In the genomic region with DNA sequence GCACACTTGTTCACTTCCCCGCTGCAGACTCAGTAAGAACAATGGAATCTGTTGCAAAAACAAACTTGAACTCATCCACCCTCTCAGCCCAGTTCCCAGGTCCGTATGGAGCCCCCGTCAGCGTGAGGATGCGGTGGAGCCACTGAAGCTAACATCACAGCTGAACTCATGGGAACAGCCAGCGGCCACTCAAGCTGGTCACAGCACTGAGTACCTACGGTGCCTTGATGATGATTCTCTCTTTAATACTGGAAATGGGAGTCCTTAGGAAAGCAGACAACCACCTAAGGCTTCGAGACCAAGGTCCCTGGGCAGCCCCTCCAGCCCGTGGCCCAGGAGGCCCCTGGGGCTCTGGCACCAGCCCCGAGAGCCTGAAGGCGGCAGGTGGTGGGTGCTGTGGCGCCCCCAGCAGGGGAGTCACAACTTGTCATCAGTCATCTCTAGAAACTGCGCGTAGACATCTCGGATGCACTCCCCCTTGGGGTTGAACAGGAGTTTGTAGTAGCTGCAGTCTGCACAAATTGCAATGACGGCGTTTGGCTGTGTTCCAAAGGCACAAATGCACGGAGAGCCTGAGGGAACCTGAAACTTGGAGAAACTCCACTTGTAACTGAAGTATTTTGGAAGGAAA, we compare ENCODE assay signal across 1 cellular context.
TF ChIP-seq lines count a peak whose summit lies in the region.

No MANE protein-coding gene starts in this region.

TF ChIP-seq in SK-N-SH treated with all-trans-retinoic acid at 6 μM for 48 hours, 23 proteins besides CTCF, POLR2A, EP300 and RAD21 (continued from another document):
- TF ChIP-seq, protein P1, sequence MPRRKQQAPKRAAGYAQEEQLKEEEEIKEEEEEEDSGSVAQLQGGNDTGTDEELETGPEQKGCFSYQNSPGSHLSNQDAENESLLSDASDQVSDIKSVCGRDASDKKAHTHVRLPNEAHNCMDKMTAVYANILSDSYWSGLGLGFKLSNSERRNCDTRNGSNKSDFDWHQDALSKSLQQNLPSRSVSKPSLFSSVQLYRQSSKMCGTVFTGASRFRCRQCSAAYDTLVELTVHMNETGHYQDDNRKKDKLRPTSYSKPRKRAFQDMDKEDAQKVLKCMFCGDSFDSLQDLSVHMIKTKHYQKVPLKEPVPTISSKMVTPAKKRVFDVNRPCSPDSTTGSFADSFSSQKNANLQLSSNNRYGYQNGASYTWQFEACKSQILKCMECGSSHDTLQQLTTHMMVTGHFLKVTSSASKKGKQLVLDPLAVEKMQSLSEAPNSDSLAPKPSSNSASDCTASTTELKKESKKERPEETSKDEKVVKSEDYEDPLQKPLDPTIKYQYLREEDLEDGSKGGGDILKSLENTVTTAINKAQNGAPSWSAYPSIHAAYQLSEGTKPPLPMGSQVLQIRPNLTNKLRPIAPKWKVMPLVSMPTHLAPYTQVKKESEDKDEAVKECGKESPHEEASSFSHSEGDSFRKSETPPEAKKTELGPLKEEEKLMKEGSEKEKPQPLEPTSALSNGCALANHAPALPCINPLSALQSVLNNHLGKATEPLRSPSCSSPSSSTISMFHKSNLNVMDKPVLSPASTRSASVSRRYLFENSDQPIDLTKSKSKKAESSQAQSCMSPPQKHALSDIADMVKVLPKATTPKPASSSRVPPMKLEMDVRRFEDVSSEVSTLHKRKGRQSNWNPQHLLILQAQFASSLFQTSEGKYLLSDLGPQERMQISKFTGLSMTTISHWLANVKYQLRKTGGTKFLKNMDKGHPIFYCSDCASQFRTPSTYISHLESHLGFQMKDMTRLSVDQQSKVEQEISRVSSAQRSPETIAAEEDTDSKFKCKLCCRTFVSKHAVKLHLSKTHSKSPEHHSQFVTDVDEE (CRISPR knock-in tag; IDR thresholded peaks at IDR 0.05), result no peak
- no peak for TF ChIP-seq ZFP3 (CRISPR knock-in tag; IDR thresholded peaks at IDR 0.05)
- no peak for TF ChIP-seq TCF4 (CRISPR knock-in tag; IDR thresholded peaks at IDR 0.05; ENCODE audit: borderline replicate concordance)
